Comparison of ENCODE assay signal across 18 cellular contexts in genomic region chr4:1408418-1408817, GRCh38. TPM values are rescaled to one million over a fixed set of nuclear protein-coding genes. Genes with fewer than 3 reads are reported as not detected.
DNase-seq lines count a peak whose midpoint lies in the region; ATAC-seq and TF ChIP-seq lines count a peak whose summit lies in the region.
"Had no signal": no experiment of that assay in that cellular context is flagged by ENCODE, and none has a peak within 500 bp of the region (broad histone marks: within the 10 kb centered on the region; RNA-seq: fewer than 3 reads in every experiment).

No MANE protein-coding gene starts in this region.

- H3K9me3 Mint-ChIP-seq in T-helper 1 cell treated with Interleukin-12 subunit alpha and Interleukin-12 subunit beta and Interleukin-4 antibody, amounts not matched to agents 30 μg/mL and 1 μg/mL, for 36 hours: no peaks in the 10 kb centered on the region
- no peaks in the 10 kb centered on the region for H3K9me3 Mint-ChIP-seq in memory B cell

- ATAC-seq in T-helper 17 cell (no peak), memory B cell (ENCODE audit: low read depth) (no peak), GM18505 (IDR thresholded peaks at IDR 0.05; ENCODE audit: unreplicated experiment) (no peak), HG03469 (IDR thresholded peaks at IDR 0.05; ENCODE audit: unreplicated experiment) (no peak)

- TF ChIP-seq POLR2A in GM18505 (IDR thresholded peaks at IDR 0.05; ENCODE audit: borderline replicate concordance, extremely low read depth, insufficient read depth, insufficient read length): no peak

- peaks cover 4% of the 10 kb centered on the region for H3K4me1 Mint-ChIP-seq in T-helper 1 cell treated with Interleukin-12 subunit alpha and Interleukin-12 subunit beta and Interleukin-4 antibody, amounts not matched to agents 30 μg/mL and 1 μg/mL, for 36 hours (ENCODE audit: low read depth)
- peaks cover 14% of the 10 kb centered on the region for H3K4me1 Mint-ChIP-seq in T-helper 17 cell
- no peaks in the 10 kb centered on the region for H3K4me1 Mint-ChIP-seq in memory B cell

- peak overlapping the region; percentile 77 for H3K27ac Mint-ChIP-seq in T-helper 1 cell treated with Interleukin-12 subunit alpha and Interleukin-12 subunit beta and Interleukin-4 antibody, amounts not matched to agents 30 μg/mL and 1 μg/mL, for 36 hours
- H3K27ac Mint-ChIP-seq in T-helper 17 cell (peak overlapping the region; percentile 21), memory B cell (peak overlapping the region; percentile 79)
- H3K27ac Mint-ChIP-seq: HFFc6 had no signal

- no peak for DNase-seq in T-helper 1 cell
- DNase-seq in Daoy (ENCODE audit: low read depth): peak; percentile 14
- no peak for DNase-seq in T-helper 17 cell
- DNase-seq in memory B cell (ENCODE audit: low spot score in 2 of 2): no peak
- DNase-seq in foreskin melanocyte: no peak
- DNase-seq: anterior cingulate cortex; DMS79 treated with DMSO at 0.1 percent for 48 hours; effector CD4-positive, alpha-beta T cell; HFFc6; left ventricle myocardium inferior; NCI-H187 treated with DMSO at 0.1 percent for 48 hours; SW 1271 had no signal

- H3K27me3 Mint-ChIP-seq in T-helper 1 cell treated with Interleukin-12 subunit alpha and Interleukin-12 subunit beta and Interleukin-4 antibody, amounts not matched to agents 30 μg/mL and 1 μg/mL, for 36 hours (ENCODE audit: low read depth): peaks cover 35% of the 10 kb centered on the region
- H3K27me3 Mint-ChIP-seq in T-helper 17 cell (peaks cover 57% of the 10 kb centered on the region), memory B cell (peaks cover 24% of the 10 kb centered on the region)

- no peaks in the 10 kb centered on the region for H3K9me3 ChIP-seq in T-helper 17 cell (ENCODE audit: control insufficient read depth, low read length, poor library complexity, severe bottlenecking)
- H3K9me3 ChIP-seq: left ventricle myocardium inferior, neutrophil, vagina had no signal

- peaks cover 5% of the 10 kb centered on the region for H3K36me3 Mint-ChIP-seq in T-helper 1 cell treated with Interleukin-12 subunit alpha and Interleukin-12 subunit beta and Interleukin-4 antibody, amounts not matched to agents 30 μg/mL and 1 μg/mL, for 36 hours (ENCODE audit: low read depth)
- H3K36me3 Mint-ChIP-seq in T-helper 17 cell (ENCODE audit: low read depth) (peaks cover 4% of the 10 kb centered on the region), memory B cell (no peaks in the 10 kb centered on the region)

- no peak overlapping the region for H3K4me3 Mint-ChIP-seq in T-helper 1 cell treated with Interleukin-12 subunit alpha and Interleukin-12 subunit beta and Interleukin-4 antibody, amounts not matched to agents 30 μg/mL and 1 μg/mL, for 36 hours
- H3K4me3 Mint-ChIP-seq in T-helper 17 cell (peak overlapping the region; percentile 28), memory B cell (no peak overlapping the region)
- H3K4me3 Mint-ChIP-seq: HFFc6 had no signal

RNA-seq across cellular contexts. Expression of gene NKX1-1, which starts 2.2 kb away (rescaled TPM):
- not detected in 2 replicates for total RNA-seq in Daoy (2014; rRNA removed; shearing (Covaris generic))
- total RNA-seq in T-helper 17 cell: not detected
- total RNA-seq: activated CD8-positive, alpha-beta memory T cell treated with anti-CD3 and anti-CD28 coated beads for 36 hours; HFFc6; left ventricle myocardium inferior; vagina had no signal

Comparison
In these comparisons a context has a peak if more than half of its experiments do, and no peak if none do; other contexts are left out.
1. H3K27ac Mint-ChIP-seq: peak in every context shown above with its lines; median percentile 79 in memory B cell; 77 in T-helper 1 cell treated with Interleukin-12 subunit alpha and Interleukin-12 subunit beta and Interleukin-4 antibody, amounts not matched to agents 30 μg/mL and 1 μg/mL, for 36 hours; 21 in T-helper 17 cell.